15 cellular contexts compared by ENCODE assay signal in genomic region chr2:105842555-105842954, GRCh38.
DNase-seq lines count a peak whose midpoint lies in the region; ATAC-seq, FAIRE-seq and TF ChIP-seq lines count a peak whose summit lies in the region.
"Had no signal": no experiment of that assay in that cellular context is flagged by ENCODE, and none has a peak within 500 bp of the region (broad histone marks: within the 10 kb centered on the region; RNA-seq: fewer than 3 reads in every experiment).

No MANE protein-coding gene starts in this region.

- BruUV-seq in K562 (replicated peaks; lab: Mats Ljungman, UMichigan) = no TSS peak

- no peaks in the 10 kb centered on the region for H3K9me3 ChIP-seq in HEK293 (ENCODE audit: control insufficient read depth, insufficient read depth, low read depth, low read length)
- no peaks in the 10 kb centered on the region for H3K9me3 ChIP-seq in K562 (replicated peaks; ENCODE audit: control insufficient read depth, insufficient read depth, low read depth, low read length)
- no peaks in the 10 kb centered on the region for H3K9me3 ChIP-seq in adrenal gland (replicated peaks in 1 of 3)
- H3K9me3 ChIP-seq: suprapubic skin had no signal

- H3K4me3 ChIP-seq in HEK293 (ENCODE audit: low read depth, low read length) (no peak overlapping the region), K562 (no peak overlapping the region), adrenal gland (no peak overlapping the region)
- H3K4me3 ChIP-seq: dorsolateral prefrontal cortex, suprapubic skin had no signal

- TF ChIP-seq POLR2A in K562 (conservative IDR thresholded peaks at IDR 0.05) (no peak), adrenal gland (IDR thresholded peaks at IDR 0.05) (no peak)

- H3K27ac ChIP-seq in HEK293 (ENCODE audit: extremely low read depth, low read depth, low read length) = no peak overlapping the region
- no peak overlapping the region for H3K27ac ChIP-seq in K562 (ENCODE audit: extremely low read depth, low read depth, low read length)
- no peak overlapping the region for H3K27ac ChIP-seq in adrenal gland
- H3K27ac ChIP-seq: dorsolateral prefrontal cortex, suprapubic skin had no signal

- peak overlapping the region; percentile 38 for H3K4me3 Mint-ChIP-seq in activated T-cell treated with anti-CD3 and anti-CD28 coated beads, Interleukin-2, amount 50 U/mL, for 24 hours
- H3K4me3 Mint-ChIP-seq in stimulated activated memory B cell treated with anti-CD40 and anti-IgM and Interleukin-4, amounts not matched to agents 10 μg/mL and 1 μg/mL and 100 μg/mL, for 72 hours = no peak overlapping the region
- H3K4me3 Mint-ChIP-seq: neural crest cell had no signal

- no peaks in the 10 kb centered on the region for H3K27me3 ChIP-seq in K562 (ENCODE audit: control insufficient read depth in 2 of 2, insufficient read depth in 2 of 2, low read length in 2 of 2)
- no peaks in the 10 kb centered on the region for H3K27me3 ChIP-seq in adrenal gland
- H3K27me3 ChIP-seq: dorsolateral prefrontal cortex, suprapubic skin had no signal

- H3K36me3 ChIP-seq in HEK293 (ENCODE audit: control insufficient read depth in 2 of 2, insufficient read depth in 1 of 2, low read length in 2 of 2) (no peaks in the 10 kb centered on the region), K562 (ENCODE audit: control insufficient read depth, insufficient read depth, low read length) (no peaks in the 10 kb centered on the region), adrenal gland (replicated peaks in 1 of 2) (no peaks in the 10 kb centered on the region)
- H3K36me3 ChIP-seq: suprapubic skin had no signal

- no peaks in the 10 kb centered on the region for H3K27me3 Mint-ChIP-seq in activated T-cell treated with anti-CD3 and anti-CD28 coated beads, Interleukin-2, amount 50 U/mL, for 24 hours
- H3K27me3 Mint-ChIP-seq in stimulated activated memory B cell treated with anti-CD40 and anti-IgM and Interleukin-4, amounts not matched to agents 10 μg/mL and 1 μg/mL and 100 μg/mL, for 72 hours = no peaks in the 10 kb centered on the region

- peaks cover 66% of the 10 kb centered on the region for H3K36me3 Mint-ChIP-seq in activated T-cell treated with anti-CD3 and anti-CD28 coated beads, Interleukin-2, amount 50 U/mL, for 24 hours (ENCODE audit: low read depth)
- peaks cover 61% of the 10 kb centered on the region for H3K36me3 Mint-ChIP-seq in stimulated activated memory B cell treated with anti-CD40 and anti-IgM and Interleukin-4, amounts not matched to agents 10 μg/mL and 1 μg/mL and 100 μg/mL, for 72 hours

- H3K27ac Mint-ChIP-seq in activated T-cell treated with anti-CD3 and anti-CD28 coated beads, Interleukin-2, amount 50 U/mL, for 24 hours = peak overlapping the region; percentile 90
- peak overlapping the region; percentile 89 for H3K27ac Mint-ChIP-seq in stimulated activated memory B cell treated with anti-CD40 and anti-IgM and Interleukin-4, amounts not matched to agents 10 μg/mL and 1 μg/mL and 100 μg/mL, for 72 hours

- 0 out of 2 replicates have a peak, but pooled peaks cover 4% of the 10 kb centered on the region for H3K4me1 ChIP-seq in HEK293 (ENCODE audit: control insufficient read depth, insufficient read depth, low read length)
- H3K4me1 ChIP-seq in K562 (replicated peaks in 1 of 2; ENCODE audit: control insufficient read depth in 2 of 2, insufficient read depth in 2 of 2, low read length in 2 of 2) = peaks cover 4% of the 10 kb centered on the region in 2 experiments; a peak in 3 of 5 replicates
- H3K4me1 ChIP-seq in adrenal gland (replicated peaks in 1 of 2) = no peaks in the 10 kb centered on the region

- H3K9ac ChIP-seq in K562 (ENCODE audit: insufficient read depth in 1 of 2, low read depth in 2 of 2, low read length in 2 of 2) = peak overlapping the region in 1 of 2 experiments; percentile 50; a peak in 1 of 4 replicates

- in situ Hi-C loops in K562 (cut with MboI) = no loop called here

- FAIRE-seq in K562 (lab: Jason Lieb, UNC) = no peak

- DNase-seq in activated T-cell treated with anti-CD3 and anti-CD28 coated beads, Interleukin-2, amount 50 U/mL, for 24 hours = no peak
- no peak for DNase-seq in activated T-cell treated with anti-CD3 and anti-CD28 coated beads, Interleukin-2, amount 50 U/mL, for 1 hour
- DNase-seq in K562 (ENCODE audit: extremely low read depth in 1 of 4, low spot score in 3 of 4) (peak in 2 of 4 experiments; percentile 30 to 47), adrenal gland (no peak), Ammon's horn (ENCODE audit: low spot score) (no peak)
- DNase-seq: activated CD4-positive, alpha-beta T cell treated with anti-CD3 and anti-CD28 coated beads, Interleukin-2, amount 50 U/mL, for 48 hours; activated gamma-delta T cell; dorsolateral prefrontal cortex; NCI-H1930; OCI-M1 had no signal

- WGBS in K562 (ENCODE audit: insufficient coverage, low coverage, missing lambda C conversion rate) = 4% methylated on average over 4 of the region's 4 CpGs
- 93 to 96% (median 95%) methylated on average over 4 of the region's 4 CpGs for WGBS in adrenal gland, 4 donors

- H2AFZ ChIP-seq in K562 (ENCODE audit: low read depth, low read length) = no peak overlapping the region

- no peak for TF ChIP-seq RAD21 in K562 (CRISPR knock-in tag; conservative IDR thresholded peaks at IDR 0.05 in 1 of 2, IDR thresholded peaks at IDR 0.05 in 1 of 2)

- POLR2A ChIA-PET in HEK293 (lab: Yijun Ruan, JAX) (no interaction called here), K562 (lab: Yijun Ruan, JAX) (no interaction called here)

- no peak for TF ChIP-seq EP300 in K562 (IDR thresholded peaks at IDR 0.05; ENCODE audit: low read length)

- CTCF ChIA-PET in HEK293 (lab: Yijun Ruan, JAX) = no interaction called here
- CTCF ChIA-PET in K562 (lab: Yijun Ruan, JAX; ENCODE audit: low intra/inter-chr PET ratio) = no interaction called here

- intact Hi-C loops in K562 (cut with micrococcal nuclease) (no loop called here), adrenal gland (cut with DNase I) (no loop called here)

- H3K4me2 ChIP-seq in K562 (ENCODE audit: insufficient read depth, low read length) = no peak overlapping the region

- H3K79me2 ChIP-seq in K562 (ENCODE audit: control insufficient read depth, insufficient read depth, low read length) = no peaks in the 10 kb centered on the region

- H3K9me1 ChIP-seq in K562 (ENCODE audit: control insufficient read depth, insufficient read depth, low read length) = no peaks in the 10 kb centered on the region

- ATAC-seq in K562 (peak; percentile 47), HG03196 (IDR thresholded peaks at IDR 0.05; ENCODE audit: unreplicated experiment) (no peak)
- no peak for ATAC-seq in stimulated activated memory B cell treated with anti-CD40 and anti-IgM and Interleukin-4, amounts not matched to agents 10 μg/mL and 1 μg/mL and 100 μg/mL, for 72 hours

- H3K9me3 Mint-ChIP-seq in activated T-cell treated with anti-CD3 and anti-CD28 coated beads, Interleukin-2, amount 50 U/mL, for 24 hours = peaks cover 2% of the 10 kb centered on the region
- peaks cover 5% of the 10 kb centered on the region for H3K9me3 Mint-ChIP-seq in stimulated activated memory B cell treated with anti-CD40 and anti-IgM and Interleukin-4, amounts not matched to agents 10 μg/mL and 1 μg/mL and 100 μg/mL, for 72 hours
- H3K9me3 Mint-ChIP-seq: neural crest cell had no signal

- H4K20me1 ChIP-seq in K562 (replicated peaks; ENCODE audit: control insufficient read depth, insufficient read depth, low read length) = no peaks in the 10 kb centered on the region; the same call in 1 of the 2 replicates

- no peak for TF ChIP-seq CTCF in HEK293 (tag by site-specific recombination; IDR thresholded peaks at IDR 0.05)
- no peak for TF ChIP-seq CTCF in K562 (IDR thresholded peaks at IDR 0.05 in 2 of 3, conservative IDR thresholded peaks at IDR 0.05 in 1 of 3; ENCODE audit: insufficient read depth in 2 of 3, low read depth in 1 of 3, low read length in 3 of 3)
- no peak for TF ChIP-seq CTCF in adrenal gland (IDR thresholded peaks at IDR 0.05)

- peaks cover 87% of the 10 kb centered on the region for H3K4me1 Mint-ChIP-seq in activated T-cell treated with anti-CD3 and anti-CD28 coated beads, Interleukin-2, amount 50 U/mL, for 24 hours (ENCODE audit: low read depth)
- H3K4me1 Mint-ChIP-seq in stimulated activated memory B cell treated with anti-CD40 and anti-IgM and Interleukin-4, amounts not matched to agents 10 μg/mL and 1 μg/mL and 100 μg/mL, for 72 hours = peaks cover 76% of the 10 kb centered on the region

TF ChIP-seq in HEK293, 187 proteins besides CTCF, POLR2A, EP300 and RAD21 (continues in another document):
- TF ChIP-seq ZNF664 (tag by site-specific recombination; IDR thresholded peaks at IDR 0.05) = no peak
- TF ChIP-seq GLIS1 (tag by site-specific recombination; IDR thresholded peaks at IDR 0.05) = peak; percentile 96
- TF ChIP-seq KLF1 (tag by site-specific recombination; IDR thresholded peaks at IDR 0.05) = no peak
- no peak for TF ChIP-seq ZNF677 (tag by site-specific recombination; IDR thresholded peaks at IDR 0.05)
- TF ChIP-seq ZNF184 (tag by site-specific recombination; IDR thresholded peaks at IDR 0.05) = no peak
- no peak for TF ChIP-seq ZNF433 (tag by site-specific recombination; IDR thresholded peaks at IDR 0.05; ENCODE audit: low read depth)
- TF ChIP-seq ZBTB1 (tag by site-specific recombination; IDR thresholded peaks at IDR 0.05) = no peak
- TF ChIP-seq PRDM1 (tag by site-specific recombination; IDR thresholded peaks at IDR 0.05) = no peak
- TF ChIP-seq ZFP3 (tag by site-specific recombination; IDR thresholded peaks at IDR 0.05; ENCODE audit: low read depth) = no peak
- TF ChIP-seq ZNF658 (tag by site-specific recombination; IDR thresholded peaks at IDR 0.05) = no peak
- TF ChIP-seq KLF9 (tag by site-specific recombination; IDR thresholded peaks at IDR 0.05; ENCODE audit: low read depth) = no peak

TF ChIP-seq in K562, 482 proteins besides CTCF, POLR2A, EP300 and RAD21 (continues in another document):
- TF ChIP-seq CBFA2T3 (IDR thresholded peaks at IDR 0.05) (peak; percentile 22; the same call in 1 of the 2 replicates), DPF2 (IDR thresholded peaks at IDR 0.05) (0 out of 2 replicates have a peak, but pooled peaks have one; percentile 17), SRSF1 (IDR thresholded peaks at IDR 0.05; ENCODE audit: low read depth, low read length) (no peak), DACH1 (IDR thresholded peaks at IDR 0.05; ENCODE audit: partially characterized antibody) (no peak), ZNF79 (CRISPR knock-in tag; IDR thresholded peaks at IDR 0.05; ENCODE audit: low read depth) (no peak), CAMTA2 (CRISPR knock-in tag; conservative IDR thresholded peaks at IDR 0.05) (no peak), ZNF644 (tag; IDR thresholded peaks at IDR 0.05; ENCODE audit: low read depth) (no peak), ZNF830 (CRISPR knock-in tag; IDR thresholded peaks at IDR 0.05) (no peak), NCOA1 (IDR thresholded peaks at IDR 0.05; ENCODE audit: low read depth) (no peak), ZNF140 (CRISPR knock-in tag; IDR thresholded peaks at IDR 0.05) (no peak)
